Comparison of ENCODE assay signal across 1 cellular context in genomic region chr3:126573492-126574117, GRCh38.
TF ChIP-seq lines count a peak whose summit lies in the region.

No MANE protein-coding gene starts in this region.

TF ChIP-seq in K562, 482 proteins besides CTCF, POLR2A, EP300 and RAD21:
- TF ChIP-seq MEIS2 (IDR thresholded peaks at IDR 0.05; ENCODE audit: partially characterized antibody) (peak; percentile 35), NRF1 (conservative IDR thresholded peaks at IDR 0.05 in 1 of 2, IDR thresholded peaks at IDR 0.05 in 1 of 2) (peak; percentile 92 to 93), ZNF134 (CRISPR knock-in tag; conservative IDR thresholded peaks at IDR 0.05) (peak; percentile 74), MGA (IDR thresholded peaks at IDR 0.05) (peak; percentile 46; the same call in 1 of the 2 replicates), ARID4B (CRISPR knock-in tag; IDR thresholded peaks at IDR 0.05) (no peak), VEZF1 (CRISPR knock-in tag; IDR thresholded peaks at IDR 0.05) (0 out of 2 replicates have a peak, but pooled peaks have one; percentile 21), L3MBTL2 (IDR thresholded peaks at IDR 0.05) (peak; percentile 59; the same call in 1 of the 2 replicates), PRDM10 (IDR thresholded peaks at IDR 0.05; ENCODE audit: partially characterized antibody) (peak; percentile 42), MYC (IDR thresholded peaks at IDR 0.05; ENCODE audit: low read depth, low read length) (0 out of 2 replicates have a peak, but pooled peaks have one; percentile 13), MYC (CRISPR knock-in tag; IDR thresholded peaks at IDR 0.05; ENCODE audit: borderline replicate concordance, low read depth) (no peak)
- TF ChIP-seq, protein P1, sequence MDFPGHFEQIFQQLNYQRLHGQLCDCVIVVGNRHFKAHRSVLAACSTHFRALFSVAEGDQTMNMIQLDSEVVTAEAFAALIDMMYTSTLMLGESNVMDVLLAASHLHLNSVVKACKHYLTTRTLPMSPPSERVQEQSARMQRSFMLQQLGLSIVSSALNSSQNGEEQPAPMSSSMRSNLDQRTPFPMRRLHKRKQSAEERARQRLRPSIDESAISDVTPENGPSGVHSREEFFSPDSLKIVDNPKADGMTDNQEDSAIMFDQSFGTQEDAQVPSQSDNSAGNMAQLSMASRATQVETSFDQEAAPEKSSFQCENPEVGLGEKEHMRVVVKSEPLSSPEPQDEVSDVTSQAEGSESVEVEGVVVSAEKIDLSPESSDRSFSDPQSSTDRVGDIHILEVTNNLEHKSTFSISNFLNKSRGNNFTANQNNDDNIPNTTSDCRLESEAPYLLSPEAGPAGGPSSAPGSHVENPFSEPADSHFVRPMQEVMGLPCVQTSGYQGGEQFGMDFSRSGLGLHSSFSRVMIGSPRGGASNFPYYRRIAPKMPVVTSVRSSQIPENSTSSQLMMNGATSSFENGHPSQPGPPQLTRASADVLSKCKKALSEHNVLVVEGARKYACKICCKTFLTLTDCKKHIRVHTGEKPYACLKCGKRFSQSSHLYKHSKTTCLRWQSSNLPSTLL (IDR thresholded peaks at IDR 0.05) = no peak
TF ChIP-seq in K562: peak in this region for 8.
